ENCODE assay signal across 33 cellular contexts in the genomic region with DNA sequence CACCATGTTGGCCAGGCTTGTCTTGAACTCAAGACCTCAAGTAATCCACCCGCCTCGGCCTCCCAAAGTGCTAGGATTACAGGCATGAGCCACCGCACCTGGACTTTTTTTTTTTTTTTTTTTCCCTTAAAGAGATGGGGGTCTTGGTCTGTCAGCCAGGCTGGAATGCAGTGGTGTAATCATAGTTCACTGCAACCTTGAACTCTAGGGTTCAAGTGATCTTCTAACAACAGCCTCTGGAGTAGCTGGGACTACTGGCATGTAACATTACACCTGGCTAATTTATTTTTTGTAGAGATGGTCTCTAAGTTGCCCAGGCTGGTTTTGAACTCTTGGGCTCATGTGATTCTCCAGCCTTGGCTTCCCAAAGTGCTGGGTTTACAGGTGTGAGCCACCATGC.
"Had no signal": no experiment of that assay in that cellular context is flagged by ENCODE, and none has a peak within 500 bp of the region (broad histone marks: within the 10 kb centered on the region; RNA-seq: fewer than 3 reads in every experiment).

No MANE protein-coding gene starts in this region.

- H3K4me1 Mint-ChIP-seq: nephron; neural progenitor cell; stimulated activated memory B cell treated with anti-CD40 and anti-IgM and Interleukin-4, amounts not matched to agents 10 μg/mL and 1 μg/mL and 100 μg/mL, for 72 hours; stimulated activated naive CD8-positive, alpha-beta T cell treated with anti-CD3 and anti-CD28 coated beads, Interleukin-15, amount 100 ng/mL, for 72 hours had no signal

- H3K4me1 ChIP-seq: neural progenitor cell, parathyroid adenoma, psoas muscle, suprapubic skin, testis, tibial artery, transverse colon, upper lobe of right lung, uterus had no signal

- H3K79me2 ChIP-seq: parathyroid adenoma had no signal

- H3K4me3 ChIP-seq: neural progenitor cell, ovary, psoas muscle, skin epidermis, smooth muscle cell, spleen, suprapubic skin, testis, tibial artery, transverse colon, upper lobe of right lung, uterus had no signal

- H3K4me3 Mint-ChIP-seq: naive thymus-derived CD4-positive, alpha-beta T cell; natural killer cell; nephron; neural progenitor cell; stimulated activated memory B cell treated with anti-CD40 and anti-IgM and Interleukin-4, amounts not matched to agents 10 μg/mL and 1 μg/mL and 100 μg/mL, for 72 hours; stimulated activated naive CD8-positive, alpha-beta T cell treated with anti-CD3 and anti-CD28 coated beads, Interleukin-15, amount 100 ng/mL, for 72 hours; type B pancreatic cell had no signal

- H3K9me3 Mint-ChIP-seq: naive thymus-derived CD4-positive, alpha-beta T cell; natural killer cell; nephron; neural progenitor cell; stimulated activated memory B cell treated with anti-CD40 and anti-IgM and Interleukin-4, amounts not matched to agents 10 μg/mL and 1 μg/mL and 100 μg/mL, for 72 hours; stimulated activated naive CD8-positive, alpha-beta T cell treated with anti-CD3 and anti-CD28 coated beads, Interleukin-15, amount 100 ng/mL, for 72 hours; type B pancreatic cell had no signal

- H2AFZ ChIP-seq: neural progenitor cell, parathyroid adenoma had no signal

- H3K27ac ChIP-seq: neural progenitor cell, neutrophil, ovary, parathyroid adenoma, psoas muscle, skin epidermis, spleen, suprapubic skin, testis, tibial artery, transverse colon, upper lobe of right lung, uterus had no signal

- ATAC-seq: naive thymus-derived CD4-positive, alpha-beta T cell; natural killer cell; psoas muscle; right cardiac atrium; sciatic nerve; stimulated activated memory B cell treated with anti-CD40 and anti-IgM and Interleukin-4, amounts not matched to agents 10 μg/mL and 1 μg/mL and 100 μg/mL, for 72 hours; stimulated activated naive CD8-positive, alpha-beta T cell treated with anti-CD3 and anti-CD28 coated beads, Interleukin-15, amount 100 ng/mL, for 72 hours; stimulated activated naive CD8-positive, alpha-beta T cell treated with anti-CD3 and anti-CD28 coated beads, Interleukin-15, Interleukin-2, amounts not matched to agents 100 U/mL and 50 U/mL, for 24 hours; upper lobe of right lung had no signal

- H3K27me3 Mint-ChIP-seq: naive thymus-derived CD4-positive, alpha-beta T cell; progenitor cell of endocrine pancreas; stimulated activated memory B cell treated with anti-CD40 and anti-IgM and Interleukin-4, amounts not matched to agents 10 μg/mL and 1 μg/mL and 100 μg/mL, for 72 hours; stimulated activated naive CD8-positive, alpha-beta T cell treated with anti-CD3 and anti-CD28 coated beads, Interleukin-15, amount 100 ng/mL, for 72 hours; type B pancreatic cell had no signal

- H3K27me3 ChIP-seq: neural progenitor cell, neutrophil, ovary, spleen, suprapubic skin, testis, tibial artery, transverse colon, upper lobe of right lung, uterus had no signal

- H3K27ac Mint-ChIP-seq: naive thymus-derived CD4-positive, alpha-beta T cell; natural killer cell; nephron; neural progenitor cell; progenitor cell of endocrine pancreas; stimulated activated memory B cell treated with anti-CD40 and anti-IgM and Interleukin-4, amounts not matched to agents 10 μg/mL and 1 μg/mL and 100 μg/mL, for 72 hours; stimulated activated naive CD8-positive, alpha-beta T cell treated with anti-CD3 and anti-CD28 coated beads, Interleukin-15, amount 100 ng/mL, for 72 hours; type B pancreatic cell had no signal

- H3K36me3 ChIP-seq: ovary, uterus had no signal

- H3K4me2 ChIP-seq: neural progenitor cell, smooth muscle cell had no signal

- H3K9me3 ChIP-seq: neutrophil, ovary, psoas muscle, spleen, suprapubic skin, testis, tibial artery, transverse colon, upper lobe of right lung, uterus had no signal

- DNase-seq: naive thymus-derived CD4-positive, alpha-beta T cell; natural killer cell; nucleus accumbens; ovary; posterior cingulate gyrus; psoas muscle; right cardiac atrium; spleen; stimulated activated CD4-positive, alpha-beta T cell treated with anti-CD3 and anti-CD28 coated beads, Interleukin-12 subunit alpha, Interleukin-12 subunit beta, amount 100 ng/mL, for 4 hours; stimulated activated CD4-positive, alpha-beta T cell treated with anti-CD3 and anti-CD28 coated beads, Interleukin-1b, Interleukin-23, amount 100 ng/mL, for 48 hours; stimulated activated CD4-positive, alpha-beta T cell treated with anti-CD3 and anti-CD28 coated beads, Interleukin-4, amount 100 ng/mL, for 1 hour; stimulated activated CD4-positive, alpha-beta T cell treated with anti-CD3 and anti-CD28 coated beads, Interleukin-4, amount 100 ng/mL, for 4 hours; stimulated activated CD8-positive, alpha-beta memory T cell treated with anti-CD3 and anti-CD28 coated beads, Interleukin-4, amount 100 ng/mL, for 48 hours; stimulated activated naive CD4-positive, alpha-beta T cell; stimulated activated naive CD8-positive, alpha-beta T cell treated with anti-CD3 and anti-CD28 coated beads, Interleukin-15, amount 100 ng/mL, for 72 hours; stimulated activated naive CD8-positive, alpha-beta T cell treated with anti-CD3 and anti-CD28 coated beads, Interleukin-15, Interleukin-2, amounts not matched to agents 100 U/mL and 50 U/mL, for 24 hours; substantia nigra; testis; tibial artery; transverse colon; upper lobe of right lung; uterus had no signal
